Comparison of ENCODE assay signal across 31 cellular contexts in the genomic region with DNA sequence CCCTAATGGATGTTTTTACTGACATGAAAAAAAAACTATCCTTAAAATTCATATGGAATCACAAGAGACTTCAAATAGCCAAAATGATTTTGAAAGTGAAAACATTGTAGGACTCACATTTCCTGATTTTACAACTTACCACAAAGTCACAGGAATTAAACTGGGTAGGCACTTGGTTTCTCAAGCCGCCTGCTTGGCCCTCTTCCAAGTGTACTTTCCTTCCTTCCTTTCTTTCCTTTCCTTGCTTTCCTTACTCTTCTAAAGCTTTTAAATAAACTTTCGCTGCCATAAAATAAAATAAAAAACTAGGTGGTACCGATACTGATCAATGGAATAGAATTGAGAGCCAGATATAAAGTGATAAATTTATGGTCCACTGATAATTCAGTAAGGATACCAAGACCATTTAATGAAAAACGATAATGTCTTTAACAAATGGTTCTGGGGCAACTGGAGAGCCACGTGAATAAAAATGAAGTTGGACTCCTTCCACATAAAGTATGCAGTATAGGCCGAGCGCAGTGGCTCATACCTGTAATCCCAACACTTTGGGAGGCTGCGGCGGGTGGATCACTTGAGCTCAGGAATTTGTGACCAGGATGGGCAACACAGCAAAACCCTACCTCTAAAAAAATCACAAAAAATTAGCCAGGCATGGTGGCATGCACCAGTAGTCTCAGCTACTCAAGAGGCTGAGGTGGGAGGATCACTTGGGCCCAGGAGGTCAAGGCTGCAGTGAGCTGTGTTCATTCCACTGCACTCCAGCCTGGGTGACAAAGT. TPM values are rescaled to one million over a fixed set of nuclear protein-coding genes. Genes with fewer than 3 reads are reported as not detected.
DNase-seq lines count a peak whose midpoint lies in the region; ATAC-seq and TF ChIP-seq lines count a peak whose summit lies in the region.
"Had no signal": no experiment of that assay in that cellular context is flagged by ENCODE, and none has a peak within 500 bp of the region (broad histone marks: within the 10 kb centered on the region; RNA-seq: fewer than 3 reads in every experiment).

No MANE protein-coding gene starts in this region.

- peaks cover 0 to 1% (median 0%) of the 10 kb centered on the region in 11 donors for H3K9me3 Mint-ChIP-seq in naive thymus-derived CD4-positive, alpha-beta T cell
- H3K9me3 Mint-ChIP-seq: CD8-positive, alpha-beta memory T cell had no signal

- H3K9me3 ChIP-seq in BLaER1, result no peaks in the 10 kb centered on the region
- H3K9me3 ChIP-seq in esophagus muscularis mucosa, result no peaks in the 10 kb centered on the region
- no peaks in the 10 kb centered on the region for H3K9me3 ChIP-seq in naive thymus-derived CD4-positive, alpha-beta T cell (ENCODE audit: control insufficient read depth in 2 of 3, low read length in 3 of 3)

- peaks cover 0 to 9% (median 0%) of the 10 kb centered on the region in 7 donors for H3K4me1 Mint-ChIP-seq in naive thymus-derived CD4-positive, alpha-beta T cell
- H3K4me1 Mint-ChIP-seq: CD8-positive, alpha-beta memory T cell; IgD-negative memory B cell had no signal

- TF ChIP-seq CTCF in esophagus muscularis mucosa (IDR thresholded peaks at IDR 0.05), result no peak

- CTCF ChIA-PET in naive thymus-derived CD4-positive, alpha-beta T cell (lab: Charles Lee), result no interaction called here

- intact Hi-C loops in esophagus muscularis mucosa (cut with DNase I), result no loop called here
- intact Hi-C loops in naive thymus-derived CD4-positive, alpha-beta T cell (cut with micrococcal nuclease), result no loop called here

- no peak overlapping the region for H3K27ac ChIP-seq in BLaER1
- no peak overlapping the region for H3K27ac ChIP-seq in esophagus muscularis mucosa (replicated peaks in 1 of 4)
- no peak overlapping the region for H3K27ac ChIP-seq in naive thymus-derived CD4-positive, alpha-beta T cell (ENCODE audit: low read depth, low read length)
- H3K27ac ChIP-seq: HL-60, RWPE1 had no signal

- DNase-seq in CD1c-positive myeloid dendritic cell (ENCODE audit: extremely low spot score) (peak; percentile 20), MV-4-11 (lab: John Stamatoyannopoulos, UW) (peak; percentile 81), esophagus muscularis mucosa (ENCODE audit: extremely low spot score) (peak; percentile 45), amygdala (lab: John Stamatoyannopoulos, UW) (no peak), NCI-H1436 (lab: John Stamatoyannopoulos, UW) (no peak), COLO829 (ENCODE audit: low spot score) (no peak)
- DNase-seq in naive thymus-derived CD4-positive, alpha-beta T cell, result no peak
- DNase-seq: C1 segment of cervical spinal cord; CD8-positive, alpha-beta memory T cell; DMS153; DND-41; Karpas-422; NCI-H1048; NCI-H1417 treated with DMSO at 0.1 percent for 48 hours; NCI-H187 treated with DMSO at 0.1 percent for 48 hours; NCI-H2107; NCI-H446; NCI-H524 treated with DMSO at 0.1 percent for 48 hours; NCI-H774; SHP77; T-helper 1 cell had no signal

- H3K36me3 Mint-ChIP-seq in naive thymus-derived CD4-positive, alpha-beta T cell, result no peaks in the 10 kb centered on the region
- H3K36me3 Mint-ChIP-seq: CD8-positive, alpha-beta memory T cell; IgD-negative memory B cell had no signal

- H3K36me3 ChIP-seq in BLaER1 (no peaks in the 10 kb centered on the region), esophagus muscularis mucosa (no peaks in the 10 kb centered on the region)
- no peaks in the 10 kb centered on the region for H3K36me3 ChIP-seq in naive thymus-derived CD4-positive, alpha-beta T cell (ENCODE audit: control insufficient read depth in 2 of 3, insufficient read depth in 3 of 3, low read length in 3 of 3)

- H3K4me2 ChIP-seq in BLaER1, result peak overlapping the region; percentile 55

- peaks cover 24 to 37% (median 28%) of the 10 kb centered on the region in 5 donors for H3K27me3 Mint-ChIP-seq in naive thymus-derived CD4-positive, alpha-beta T cell

- no peak for TF ChIP-seq EP300 in esophagus muscularis mucosa (IDR thresholded peaks at IDR 0.05)

- H3K4me3 ChIP-seq in BLaER1 (no peak overlapping the region), esophagus muscularis mucosa (no peak overlapping the region)
- no peak overlapping the region for H3K4me3 ChIP-seq in naive thymus-derived CD4-positive, alpha-beta T cell (ENCODE audit: low read length)

- 68% methylated on average over 9 of the region's 9 CpGs for WGBS in esophagus muscularis mucosa

- no peak overlapping the region for H3K9ac ChIP-seq in BLaER1

- no peak overlapping the region for H3K27ac Mint-ChIP-seq in naive thymus-derived CD4-positive, alpha-beta T cell
- H3K27ac Mint-ChIP-seq: IgD-negative memory B cell had no signal

- POLR2A ChIA-PET in naive thymus-derived CD4-positive, alpha-beta T cell (lab: Charles Lee), result no interaction called here

- H3K4me3 Mint-ChIP-seq in naive thymus-derived CD4-positive, alpha-beta T cell, result no peak overlapping the region
- H3K4me3 Mint-ChIP-seq: CD8-positive, alpha-beta memory T cell; IgD-negative memory B cell had no signal

- no peaks in the 10 kb centered on the region for H4K20me1 ChIP-seq in BLaER1

- H3K27me3 ChIP-seq in BLaER1 (no peaks in the 10 kb centered on the region), esophagus muscularis mucosa (peaks cover 0 to 28% (median 0%) of the 10 kb centered on the region in 4 donors)
- no peaks in the 10 kb centered on the region for H3K27me3 ChIP-seq in naive thymus-derived CD4-positive, alpha-beta T cell (ENCODE audit: control insufficient read depth in 2 of 2, insufficient read depth in 2 of 2, low read length in 2 of 2)

- TF ChIP-seq POLR2A in esophagus muscularis mucosa (IDR thresholded peaks at IDR 0.05; ENCODE audit: low read depth), result no peak

- H3K4me1 ChIP-seq in BLaER1 (peaks cover 38% of the 10 kb centered on the region), esophagus muscularis mucosa (no peaks in the 10 kb centered on the region)
- no peaks in the 10 kb centered on the region for H3K4me1 ChIP-seq in naive thymus-derived CD4-positive, alpha-beta T cell (ENCODE audit: control insufficient read depth in 2 of 2, insufficient read depth in 2 of 2, low read length in 2 of 2)

- no peak for ATAC-seq in naive thymus-derived CD4-positive, alpha-beta T cell
- ATAC-seq: HCT116, Panc1 had no signal

RNA-seq across cellular contexts. Expression of a gene that starts 20.7 kb away (rescaled TPM):
- 1 to 10 TPM; 3.0 to 9.9 (median 5.5) TPM for total RNA-seq in esophagus muscularis mucosa
- 10 to 100 TPM in 2 of 5 experiments, 1 to 10 TPM in 1, under 1 TPM in 2; 0.51 to 59.2 (median 5.0) TPM for total RNA-seq in naive thymus-derived CD4-positive, alpha-beta T cell
- not detected for polyA plus RNA-seq in naive thymus-derived CD4-positive, alpha-beta T cell
- total RNA-seq: H1 had no signal
- polyA plus RNA-seq: AG04450; CD8-positive, alpha-beta memory T cell had no signal

RNA-seq across cellular contexts. Expression of a gene that starts 46.7 kb away (rescaled TPM):
- not detected for total RNA-seq in esophagus muscularis mucosa
- total RNA-seq in naive thymus-derived CD4-positive, alpha-beta T cell, result not detected
- not detected for polyA plus RNA-seq in naive thymus-derived CD4-positive, alpha-beta T cell
- total RNA-seq: CD8-positive, alpha-beta memory T cell; H1; M059J; SK-MEL-5 had no signal
- polyA plus RNA-seq: AG04450; CD8-positive, alpha-beta memory T cell; H1; IgD-negative memory B cell had no signal

Comparison
In these comparisons a context has a peak if more than half of its experiments do, and no peak if none do; other contexts are left out.
1. DNase-seq: peak in CD1c-positive myeloid dendritic cell (single experiment), MV-4-11 (single experiment) and esophagus muscularis mucosa (single experiment); none in amygdala (0 of 56), naive thymus-derived CD4-positive, alpha-beta T cell (0 of 9), NCI-H1436 (single experiment) and COLO829 (single experiment).